Comparison of ENCODE assay signal across 19 cellular contexts in the genomic region with DNA sequence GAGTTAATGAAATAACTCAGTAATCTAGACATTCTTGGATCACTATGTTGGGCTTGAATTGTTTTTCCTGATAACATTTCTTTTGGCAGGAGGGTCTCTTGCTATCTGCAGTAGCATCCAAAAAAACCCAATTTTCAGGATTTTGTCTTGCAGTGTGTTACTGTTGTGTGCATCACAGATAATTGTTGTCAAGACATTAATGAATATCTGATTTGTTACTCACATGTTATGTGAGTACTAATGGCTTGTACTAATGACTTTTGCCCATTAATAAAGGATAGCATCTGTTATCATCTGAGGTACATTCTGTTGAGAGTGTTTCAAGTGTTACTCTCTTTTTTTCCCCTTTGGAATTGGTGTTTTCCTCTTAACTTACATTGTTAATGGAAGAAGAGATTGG. TPM values are rescaled to one million over a fixed set of nuclear protein-coding genes. Genes with fewer than 3 reads are reported as not detected.
DNase-seq lines count a peak whose midpoint lies in the region; ATAC-seq and TF ChIP-seq lines count a peak whose summit lies in the region.
"Had no signal": no experiment of that assay in that cellular context is flagged by ENCODE, and none has a peak within 500 bp of the region (broad histone marks: within the 10 kb centered on the region; RNA-seq: fewer than 3 reads in every experiment).

No MANE protein-coding gene starts in this region.

- H3K4me3 Mint-ChIP-seq in activated naive CD8-positive, alpha-beta T cell treated with anti-CD3 and anti-CD28 coated beads, Interleukin-2, amount 50 U/mL, for 24 hours = no peak overlapping the region
- H3K4me3 Mint-ChIP-seq in activated naive CD8-positive, alpha-beta T cell treated with anti-CD3 and anti-CD28 coated beads for 36 hours = no peak overlapping the region
- H3K4me3 Mint-ChIP-seq in CD4-positive, alpha-beta T cell = no peak overlapping the region
- H3K4me3 Mint-ChIP-seq in activated T-helper 2 cell treated with anti-CD3 and anti-CD28 coated beads, Interferon-gamma antibody, Interleukin-2, Interleukin-4, amounts not matched to agents 10 μg/mL and 5 μg/mL and 100 μg/mL, durations not matched to agents 14 hours and 24 hours and 36 hours (ENCODE audit: low read depth) = no peak overlapping the region
- no peak overlapping the region for H3K4me3 Mint-ChIP-seq in mesothelial cell of epicardium

- no peak overlapping the region for H3K27ac ChIP-seq in CD4-positive, alpha-beta T cell (ENCODE audit: low read depth, low read length)
- no peak overlapping the region for H3K27ac ChIP-seq in mesenchymal stem cell (ENCODE audit: low read length, poor library complexity, severe bottlenecking)
- H3K27ac ChIP-seq in lower lobe of right lung = no peak overlapping the region

- ATAC-seq in activated naive CD8-positive, alpha-beta T cell treated with anti-CD3 and anti-CD28 coated beads, Interleukin-2, amount 50 U/mL, for 24 hours = no peak
- no peak for ATAC-seq in CD4-positive, alpha-beta T cell (ENCODE audit: poor library complexity)
- ATAC-seq in lower lobe of right lung = no peak
- ATAC-seq: Panc1 had no signal

- peaks cover 65% of the 10 kb centered on the region for H3K36me3 Mint-ChIP-seq in activated naive CD8-positive, alpha-beta T cell treated with anti-CD3 and anti-CD28 coated beads, Interleukin-2, amount 50 U/mL, for 24 hours (ENCODE audit: low read depth)
- peaks cover 39% of the 10 kb centered on the region for H3K36me3 Mint-ChIP-seq in activated naive CD8-positive, alpha-beta T cell treated with anti-CD3 and anti-CD28 coated beads for 36 hours
- peaks cover 89% of the 10 kb centered on the region for H3K36me3 Mint-ChIP-seq in CD4-positive, alpha-beta T cell (ENCODE audit: low read depth)
- peaks cover 87% of the 10 kb centered on the region for H3K36me3 Mint-ChIP-seq in activated T-helper 2 cell treated with anti-CD3 and anti-CD28 coated beads, Interferon-gamma antibody, Interleukin-2, Interleukin-4, amounts not matched to agents 10 μg/mL and 5 μg/mL and 100 μg/mL, durations not matched to agents 14 hours and 24 hours and 36 hours (ENCODE audit: low read depth)
- H3K36me3 Mint-ChIP-seq in mesothelial cell of epicardium = peaks cover 56% of the 10 kb centered on the region

- no peak overlapping the region for H2BK120ac ChIP-seq in mesenchymal stem cell (ENCODE audit: low read depth, low read length)

- no peak overlapping the region for H3K4ac ChIP-seq in mesenchymal stem cell (ENCODE audit: low read depth in 1 of 2, low read length in 2 of 2)

- no peak overlapping the region for H2BK5ac ChIP-seq in mesenchymal stem cell (ENCODE audit: low read depth, low read length, poor library complexity, severe bottlenecking)

- no peak overlapping the region for H4K91ac ChIP-seq in mesenchymal stem cell (ENCODE audit: low read length)

- H3K9me3 Mint-ChIP-seq in activated naive CD8-positive, alpha-beta T cell treated with anti-CD3 and anti-CD28 coated beads, Interleukin-2, amount 50 U/mL, for 24 hours = no peaks in the 10 kb centered on the region
- H3K9me3 Mint-ChIP-seq in activated naive CD8-positive, alpha-beta T cell treated with anti-CD3 and anti-CD28 coated beads for 36 hours = no peaks in the 10 kb centered on the region
- no peaks in the 10 kb centered on the region for H3K9me3 Mint-ChIP-seq in CD4-positive, alpha-beta T cell
- H3K9me3 Mint-ChIP-seq in activated T-helper 2 cell treated with anti-CD3 and anti-CD28 coated beads, Interferon-gamma antibody, Interleukin-2, Interleukin-4, amounts not matched to agents 10 μg/mL and 5 μg/mL and 100 μg/mL, durations not matched to agents 14 hours and 24 hours and 36 hours = no peaks in the 10 kb centered on the region
- H3K9me3 Mint-ChIP-seq in mesothelial cell of epicardium = no peaks in the 10 kb centered on the region

- H3K27me3 Mint-ChIP-seq in activated naive CD8-positive, alpha-beta T cell treated with anti-CD3 and anti-CD28 coated beads, Interleukin-2, amount 50 U/mL, for 24 hours = no peaks in the 10 kb centered on the region
- H3K27me3 Mint-ChIP-seq in activated naive CD8-positive, alpha-beta T cell treated with anti-CD3 and anti-CD28 coated beads for 36 hours = no peaks in the 10 kb centered on the region
- H3K27me3 Mint-ChIP-seq in CD4-positive, alpha-beta T cell = no peaks in the 10 kb centered on the region
- H3K27me3 Mint-ChIP-seq in activated T-helper 2 cell treated with anti-CD3 and anti-CD28 coated beads, Interferon-gamma antibody, Interleukin-2, Interleukin-4, amounts not matched to agents 10 μg/mL and 5 μg/mL and 100 μg/mL, durations not matched to agents 14 hours and 24 hours and 36 hours (ENCODE audit: low read depth) = no peaks in the 10 kb centered on the region
- H3K27me3 Mint-ChIP-seq in mesothelial cell of epicardium (ENCODE audit: low read depth) = no peaks in the 10 kb centered on the region

- TF ChIP-seq CTCF in CD4-positive, alpha-beta T cell (IDR thresholded peaks at IDR 0.05) = no peak
- no peak for TF ChIP-seq CTCF in mesothelial cell of epicardium (IDR thresholded peaks at IDR 0.05; ENCODE audit: unreplicated experiment)
- no peak for TF ChIP-seq CTCF in lower lobe of right lung (IDR thresholded peaks at IDR 0.05)

- H3K27ac Mint-ChIP-seq in activated naive CD8-positive, alpha-beta T cell treated with anti-CD3 and anti-CD28 coated beads, Interleukin-2, amount 50 U/mL, for 24 hours = peak overlapping the region; percentile 33
- H3K27ac Mint-ChIP-seq in activated naive CD8-positive, alpha-beta T cell treated with anti-CD3 and anti-CD28 coated beads for 36 hours = no peak overlapping the region
- H3K27ac Mint-ChIP-seq in CD4-positive, alpha-beta T cell = peak overlapping the region; percentile 49
- H3K27ac Mint-ChIP-seq in activated T-helper 2 cell treated with anti-CD3 and anti-CD28 coated beads, Interferon-gamma antibody, Interleukin-2, Interleukin-4, amounts not matched to agents 10 μg/mL and 5 μg/mL and 100 μg/mL, durations not matched to agents 14 hours and 24 hours and 36 hours = peak overlapping the region; percentile 60
- peak overlapping the region; percentile 14 for H3K27ac Mint-ChIP-seq in mesothelial cell of epicardium

- no peak overlapping the region for H3K4me2 ChIP-seq in mesenchymal stem cell (ENCODE audit: low read length, poor library complexity, severe bottlenecking)

- no peak overlapping the region for H2BK15ac ChIP-seq in mesenchymal stem cell (ENCODE audit: low read depth, poor library complexity, severe bottlenecking)

- no peak overlapping the region for H3K9ac ChIP-seq in mesenchymal stem cell (ENCODE audit: low read length)

- H3K4me3 ChIP-seq in mesenchymal stem cell (ENCODE audit: insufficient read depth in 1 of 2, low read depth in 1 of 2, low read length in 2 of 2) = no peak overlapping the region
- no peak overlapping the region for H3K4me3 ChIP-seq in lower lobe of right lung

- H3K9me3 ChIP-seq in CD4-positive, alpha-beta T cell (ENCODE audit: control insufficient read depth, low read length) = no peaks in the 10 kb centered on the region
- H3K9me3 ChIP-seq in mesenchymal stem cell (ENCODE audit: control insufficient read depth, low read length) (no peaks in the 10 kb centered on the region), lower lobe of right lung (no peaks in the 10 kb centered on the region)

- H2BK12ac ChIP-seq in mesenchymal stem cell (ENCODE audit: low read length in 2 of 2) = no peak overlapping the region

- intact Hi-C loops in CD4-positive, alpha-beta T cell (cut with DNase I, micrococcal nuclease) = no loop called here
- intact Hi-C loops in activated T-helper 2 cell treated with anti-CD3 and anti-CD28 coated beads, Interferon-gamma antibody, Interleukin-2, Interleukin-4, amounts not matched to agents 10 μg/mL and 5 μg/mL and 100 μg/mL, durations not matched to agents 14 hours and 24 hours and 36 hours (cut with micrococcal nuclease) = no loop called here
- intact Hi-C loops in lower lobe of right lung (cut with DNase I) = no loop called here

- no peaks in the 10 kb centered on the region for H3K27me3 ChIP-seq in CD4-positive, alpha-beta T cell (ENCODE audit: control insufficient read depth, insufficient read depth, low read length)
- H3K27me3 ChIP-seq in mesenchymal stem cell (ENCODE audit: control insufficient read depth in 1 of 2, insufficient read depth in 1 of 2, low read length in 2 of 2) (no peaks in the 10 kb centered on the region), lower lobe of right lung (ENCODE audit: low read depth) (no peaks in the 10 kb centered on the region)

- H3K18ac ChIP-seq in mesenchymal stem cell (ENCODE audit: low read depth in 1 of 2, low read length in 2 of 2) = no peak overlapping the region

- no peak overlapping the region for H3K14ac ChIP-seq in mesenchymal stem cell (ENCODE audit: low read length in 2 of 2)

- H3K4me1 ChIP-seq in mesenchymal stem cell (ENCODE audit: control insufficient read depth, insufficient read depth, low read depth, low read length) (peaks cover 2% of the 10 kb centered on the region), lower lobe of right lung (peaks cover 54% of the 10 kb centered on the region)

- peaks cover 25 to 96% of the 10 kb centered on the region in 2 experiments for H3K36me3 ChIP-seq in mesenchymal stem cell (ENCODE audit: control insufficient read depth in 1 of 2, insufficient read depth in 2 of 2, low read depth in 1 of 2, low read length in 2 of 2)
- H3K36me3 ChIP-seq in lower lobe of right lung = peaks cover 84% of the 10 kb centered on the region

- DNase-seq in activated naive CD8-positive, alpha-beta T cell treated with anti-CD3 and anti-CD28 coated beads, Interleukin-2, amount 50 U/mL, for 24 hours = no peak
- no peak for DNase-seq in activated naive CD8-positive, alpha-beta T cell treated with anti-CD3 and anti-CD28 coated beads for 36 hours
- no peak for DNase-seq in CD4-positive, alpha-beta T cell
- no peak for DNase-seq in activated T-helper 2 cell treated with anti-CD3 and anti-CD28 coated beads, Interferon-gamma antibody, Interleukin-2, Interleukin-4, amounts not matched to agents 10 μg/mL and 5 μg/mL and 100 μg/mL, durations not matched to agents 14 hours and 24 hours and 36 hours (ENCODE audit: low spot score)
- DNase-seq in mesothelial cell of epicardium (ENCODE audit: low spot score in 2 of 2, unreplicated experiment in 2 of 2) (no peak), mesenchymal stem cell (no peak), DMS 273 treated with DMSO at 0.1 percent for 48 hours (lab: John Stamatoyannopoulos, UW) (no peak), lower lobe of right lung (no peak)
- DNase-seq: AML-193, C1 segment of cervical spinal cord, H7, Kasumi-1, NCI-H1694, NCI-H2081, NCI-H2171, NCI-H345, NCI-H524 treated with DMSO at 0.1 percent for 48 hours, NCI-H82 had no signal

- no peak overlapping the region for H4K8ac ChIP-seq in mesenchymal stem cell (ENCODE audit: low read length)

- POLR2A ChIA-PET in CD4-positive, alpha-beta T cell (lab: Charles Lee) = no interaction called here

- peaks cover 24% of the 10 kb centered on the region for H3K79me1 ChIP-seq in mesenchymal stem cell (replicated peaks; ENCODE audit: low read length, poor library complexity, severe bottlenecking)

- H2AK5ac ChIP-seq in mesenchymal stem cell (ENCODE audit: low read length, severe bottlenecking) = no peak overlapping the region

- peaks cover 19% of the 10 kb centered on the region for H3K4me1 Mint-ChIP-seq in activated naive CD8-positive, alpha-beta T cell treated with anti-CD3 and anti-CD28 coated beads, Interleukin-2, amount 50 U/mL, for 24 hours
- H3K4me1 Mint-ChIP-seq in activated naive CD8-positive, alpha-beta T cell treated with anti-CD3 and anti-CD28 coated beads for 36 hours = peaks cover 10% of the 10 kb centered on the region
- peaks cover 43% of the 10 kb centered on the region for H3K4me1 Mint-ChIP-seq in CD4-positive, alpha-beta T cell (ENCODE audit: low read depth)
- peaks cover 23% of the 10 kb centered on the region for H3K4me1 Mint-ChIP-seq in activated T-helper 2 cell treated with anti-CD3 and anti-CD28 coated beads, Interferon-gamma antibody, Interleukin-2, Interleukin-4, amounts not matched to agents 10 μg/mL and 5 μg/mL and 100 μg/mL, durations not matched to agents 14 hours and 24 hours and 36 hours (ENCODE audit: low read depth)
- peaks cover 8% of the 10 kb centered on the region for H3K4me1 Mint-ChIP-seq in mesothelial cell of epicardium

- CTCF ChIA-PET in CD4-positive, alpha-beta T cell (lab: Charles Lee) = no interaction called here

- no peak overlapping the region for H2AFZ ChIP-seq in mesenchymal stem cell (ENCODE audit: low read depth, low read length)

- H3K23ac ChIP-seq in mesenchymal stem cell (ENCODE audit: low read length in 2 of 2) = no peak overlapping the region

RNA-seq across cellular contexts. Expression of a gene that starts 10.0 kb away (rescaled TPM):
- 100 to 1,000 TPM; 152 to 156 TPM for total RNA-seq in activated naive CD8-positive, alpha-beta T cell treated with anti-CD3 and anti-CD28 coated beads for 36 hours
- total RNA-seq in CD4-positive, alpha-beta T cell = 10 to 100 TPM; 88.8 to 89.1 TPM
- total RNA-seq in activated T-helper 2 cell treated with anti-CD3 and anti-CD28 coated beads, Interferon-gamma antibody, Interleukin-2, Interleukin-4, amounts not matched to agents 10 μg/mL and 5 μg/mL and 100 μg/mL, durations not matched to agents 14 hours and 24 hours and 36 hours = 263 and 265 TPM in 2 replicates
- total RNA-seq in mesothelial cell of epicardium (268 to 276 TPM (median 268 TPM) in 3 replicates), lower lobe of right lung (374 TPM)
- polyA plus RNA-seq in mesenchymal stem cell (2013, experiment 1 of 2) = 168 TPM
- 173 TPM for polyA plus RNA-seq in mesenchymal stem cell (2013, experiment 2 of 2)
